25 cellular contexts compared by ENCODE assay signal in the genomic region with DNA sequence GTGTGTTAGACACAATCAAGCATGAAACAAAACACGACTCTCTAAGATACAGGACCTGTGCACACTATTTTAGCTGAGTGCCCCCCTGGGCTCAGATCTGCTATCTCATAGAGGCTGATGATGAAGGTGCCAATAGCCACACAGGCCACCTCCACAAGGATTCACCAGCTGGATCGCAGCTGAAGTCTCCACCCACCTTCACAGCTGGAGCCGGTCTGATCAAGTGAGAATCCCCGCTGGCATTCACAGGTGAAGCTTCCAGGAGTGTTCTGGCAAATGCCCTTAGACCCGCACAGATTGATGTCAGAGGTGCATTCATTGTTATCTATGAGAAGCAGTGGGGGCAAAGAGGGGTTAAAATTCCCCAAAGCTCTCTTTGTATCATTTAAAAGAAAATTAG.
"Had no signal": no experiment of that assay in that cellular context is flagged by ENCODE, and none has a peak within 500 bp of the region (broad histone marks: within the 10 kb centered on the region; RNA-seq: fewer than 3 reads in every experiment).

No MANE protein-coding gene starts in this region.

- H3K4me3 ChIP-seq: body of pancreas, MG63, Peyer's patch had no signal

- H3K27ac Mint-ChIP-seq: activated CD4-positive, alpha-beta T cell treated with anti-CD3 and anti-CD28 coated beads, Interleukin-2, amount 10 ng/mL, durations not matched to agents 24 days and 14 days; activated CD8-positive, alpha-beta memory T cell treated with anti-CD3 and anti-CD28 coated beads, Interleukin-2, amount 10 ng/mL, durations not matched to agents 7 days and 5 days; activated naive CD4-positive, alpha-beta T cell treated with anti-CD3 and anti-CD28 coated beads, Interleukin-2, amount 50 U/mL, for 24 hours; activated T-cell treated with anti-CD3 and anti-CD28 coated beads, Interleukin-2, amount 50 U/mL, for 24 hours; activated T-helper 1 cell treated with anti-CD3 and anti-CD28 coated beads, Interleukin-12 subunit alpha, Interleukin-12 subunit beta, Interleukin-2, Interleukin-4 antibody, amounts not matched to agents 30 ng/mL and 10 ng/mL and 1 ng/mL, durations not matched to agents 14 hours and 24 hours and 36 hours; T-helper 1 cell treated with Interleukin-12 subunit alpha and Interleukin-12 subunit beta and Interleukin-4 antibody, amounts not matched to agents 30 μg/mL and 1 μg/mL, for 36 hours had no signal

- H3K27me3 ChIP-seq: body of pancreas, MG63, Peyer's patch had no signal

- H3K9me3 ChIP-seq: body of pancreas, MG63, Peyer's patch had no signal

- H3K4me3 Mint-ChIP-seq: activated CD4-positive, alpha-beta T cell treated with anti-CD3 and anti-CD28 coated beads, Interleukin-2, amount 10 ng/mL, durations not matched to agents 24 days and 14 days; activated CD8-positive, alpha-beta memory T cell treated with anti-CD3 and anti-CD28 coated beads, Interleukin-2, amount 10 ng/mL, durations not matched to agents 7 days and 5 days; activated naive CD4-positive, alpha-beta T cell treated with anti-CD3 and anti-CD28 coated beads, Interleukin-2, amount 50 U/mL, for 24 hours; activated T-cell treated with anti-CD3 and anti-CD28 coated beads, Interleukin-2, amount 50 U/mL, for 24 hours; activated T-helper 1 cell treated with anti-CD3 and anti-CD28 coated beads, Interleukin-12 subunit alpha, Interleukin-12 subunit beta, Interleukin-2, Interleukin-4 antibody, amounts not matched to agents 30 ng/mL and 10 ng/mL and 1 ng/mL, durations not matched to agents 14 hours and 24 hours and 36 hours; T-helper 1 cell treated with Interleukin-12 subunit alpha and Interleukin-12 subunit beta and Interleukin-4 antibody, amounts not matched to agents 30 μg/mL and 1 μg/mL, for 36 hours had no signal

- DNase-seq: activated CD4-positive, alpha-beta T cell treated with anti-CD3 and anti-CD28 coated beads for 1 hour; activated CD4-positive, alpha-beta T cell treated with anti-CD3 and anti-CD28 coated beads, Interleukin-2, amount 10 ng/mL, durations not matched to agents 24 days and 14 days; activated CD4-positive, alpha-beta T cell treated with anti-CD3 and anti-CD28 coated beads, Interleukin-2, amount 50 U/mL, for 48 hours; activated CD8-positive, alpha-beta memory T cell treated with anti-CD3 and anti-CD28 coated beads, Interleukin-2, amount 10 ng/mL, durations not matched to agents 7 days and 5 days; activated effector memory CD4-positive, alpha-beta T cell treated with Interleukin-2 at 50 U/mL for 16 hours; activated naive CD4-positive, alpha-beta T cell; activated T-cell treated with anti-CD3 and anti-CD28 coated beads, Interleukin-2, amount 50 U/mL, for 24 hours; aorta; body of pancreas; central memory CD4-positive, alpha-beta T cell; MG63; NCI-H1105; NCI-H1436; NCI-H1930; NCI-H2171 treated with DMSO at 0.1 percent for 48 hours; NCI-H226; NCI-H510A; NCI-H526 treated with DMSO at 0.1 percent for 48 hours; NCI-H82; NK-92 treated with Interleukin-12 subunit alpha and Interleukin-12 subunit beta, amount 100 ng/mL, for 24 hours; Peyer's patch; SHP77 had no signal

- H3K9me3 Mint-ChIP-seq: activated CD4-positive, alpha-beta T cell treated with anti-CD3 and anti-CD28 coated beads, Interleukin-2, amount 10 ng/mL, durations not matched to agents 24 days and 14 days; activated naive CD4-positive, alpha-beta T cell treated with anti-CD3 and anti-CD28 coated beads, Interleukin-2, amount 50 U/mL, for 24 hours; activated T-cell treated with anti-CD3 and anti-CD28 coated beads, Interleukin-2, amount 50 U/mL, for 24 hours; activated T-helper 1 cell treated with anti-CD3 and anti-CD28 coated beads, Interleukin-12 subunit alpha, Interleukin-12 subunit beta, Interleukin-2, Interleukin-4 antibody, amounts not matched to agents 30 ng/mL and 10 ng/mL and 1 ng/mL, durations not matched to agents 14 hours and 24 hours and 36 hours; T-helper 1 cell treated with Interleukin-12 subunit alpha and Interleukin-12 subunit beta and Interleukin-4 antibody, amounts not matched to agents 30 μg/mL and 1 μg/mL, for 36 hours had no signal

- H3K27ac ChIP-seq: body of pancreas, Peyer's patch had no signal

- H3K4me1 Mint-ChIP-seq: activated CD4-positive, alpha-beta T cell treated with anti-CD3 and anti-CD28 coated beads, Interleukin-2, amount 10 ng/mL, durations not matched to agents 24 days and 14 days; activated CD8-positive, alpha-beta memory T cell treated with anti-CD3 and anti-CD28 coated beads, Interleukin-2, amount 10 ng/mL, durations not matched to agents 7 days and 5 days; activated naive CD4-positive, alpha-beta T cell treated with anti-CD3 and anti-CD28 coated beads, Interleukin-2, amount 50 U/mL, for 24 hours had no signal

- H3K36me3 Mint-ChIP-seq: activated CD8-positive, alpha-beta memory T cell treated with anti-CD3 and anti-CD28 coated beads, Interleukin-2, amount 10 ng/mL, durations not matched to agents 7 days and 5 days; activated naive CD4-positive, alpha-beta T cell treated with anti-CD3 and anti-CD28 coated beads, Interleukin-2, amount 50 U/mL, for 24 hours had no signal

- H3K4me1 ChIP-seq: body of pancreas, Peyer's patch had no signal

- H3K27me3 Mint-ChIP-seq: activated CD4-positive, alpha-beta T cell treated with anti-CD3 and anti-CD28 coated beads, Interleukin-2, amount 10 ng/mL, durations not matched to agents 24 days and 14 days; activated naive CD4-positive, alpha-beta T cell treated with anti-CD3 and anti-CD28 coated beads, Interleukin-2, amount 50 U/mL, for 24 hours had no signal

- ATAC-seq: activated CD8-positive, alpha-beta memory T cell treated with anti-CD3 and anti-CD28 coated beads, Interleukin-2, amount 10 ng/mL, durations not matched to agents 7 days and 5 days; body of pancreas had no signal
